Comparison of ENCODE assay signal across 20 cellular contexts in the genomic region with DNA sequence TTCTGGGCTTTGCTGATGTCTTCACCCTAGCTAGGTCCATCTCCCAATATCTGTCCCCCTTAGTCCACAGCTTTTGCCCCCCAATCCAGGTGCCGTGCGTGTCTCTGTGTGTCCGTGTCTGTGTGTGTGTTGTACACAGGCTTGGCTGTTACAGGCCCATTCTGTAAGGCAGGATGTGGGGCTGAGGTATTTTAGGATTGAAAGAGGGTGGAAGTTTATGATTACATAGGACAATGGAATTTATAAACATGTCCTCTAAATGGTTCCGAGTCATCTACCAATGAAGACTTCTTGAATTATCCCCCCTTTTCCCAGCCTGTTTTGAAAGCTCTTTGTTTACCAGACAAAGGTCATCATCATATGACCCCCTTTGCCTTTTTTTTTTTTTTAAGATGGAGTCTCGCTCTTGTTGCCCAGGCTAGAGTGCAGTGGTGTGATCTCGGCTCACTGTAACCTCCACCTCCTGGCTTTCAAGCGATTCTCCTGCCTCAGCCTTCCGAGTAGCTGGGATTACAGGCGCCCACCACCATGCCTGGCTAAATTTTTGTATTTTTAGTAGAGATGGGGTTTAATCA. TPM values are rescaled to one million over a fixed set of nuclear protein-coding genes. Genes with fewer than 3 reads are reported as not detected.
DNase-seq lines count a peak whose midpoint lies in the region; ATAC-seq and TF ChIP-seq lines count a peak whose summit lies in the region.
"Had no signal": no experiment of that assay in that cellular context is flagged by ENCODE, and none has a peak within 500 bp of the region (broad histone marks: within the 10 kb centered on the region; RNA-seq: fewer than 3 reads in every experiment).

No MANE protein-coding gene starts in this region.

- peak overlapping the region; percentile 91 for H4K91ac ChIP-seq in IMR-90 (ENCODE audit: insufficient read depth, low read depth, low read length)

- H2AK9ac ChIP-seq in IMR-90 (replicated peaks; ENCODE audit: low read depth, low read length, poor library complexity) = peak overlapping the region; percentile 91

- no peak for TF ChIP-seq RAD21 in IMR-90 (IDR thresholded peaks at IDR 0.05; ENCODE audit: low read length)

- H2BK120ac ChIP-seq in IMR-90 (ENCODE audit: low read depth, low read length) = peak overlapping the region; percentile 98

- peak overlapping the region; percentile 91 for H2BK5ac ChIP-seq in IMR-90 (ENCODE audit: low read depth, low read length, poor library complexity, severe bottlenecking)

- peak overlapping the region; percentile 92 for H3K56ac ChIP-seq in IMR-90 (ENCODE audit: extremely low read depth, insufficient read depth, low read length)

- intact Hi-C loops in IMR-90 (cut with micrococcal nuclease) = no loop called here

- H2BK20ac ChIP-seq in IMR-90 (ENCODE audit: low read depth, low read length) = peak overlapping the region; percentile 97

- no peaks in the 10 kb centered on the region for H3K27me3 ChIP-seq in IMR-90 (ENCODE audit: control insufficient read depth, insufficient read depth, low read length)
- H3K27me3 ChIP-seq: uterus had no signal

- H3K9me3 Mint-ChIP-seq in endothelial cell (ENCODE audit: unreplicated experiment) = no peaks in the 10 kb centered on the region
- no peaks in the 10 kb centered on the region for H3K9me3 Mint-ChIP-seq in nephron
- no peaks in the 10 kb centered on the region for H3K9me3 Mint-ChIP-seq in activated naive CD8-positive, alpha-beta T cell treated with anti-CD3 and anti-CD28 coated beads, Interleukin-2, amount 50 U/mL, for 24 hours
- H3K9me3 Mint-ChIP-seq in activated CD8-positive, alpha-beta memory T cell treated with anti-CD3 and anti-CD28 coated beads, Interleukin-2, amount 10 ng/mL, durations not matched to agents 7 days and 5 days (ENCODE audit: low read depth) = no peaks in the 10 kb centered on the region
- H3K9me3 Mint-ChIP-seq: activated naive CD4-positive, alpha-beta T cell treated with anti-CD3 and anti-CD28 coated beads, Interleukin-2, amount 50 U/mL, for 24 hours; stimulated activated naive CD8-positive, alpha-beta T cell treated with anti-CD3 and anti-CD28 coated beads, Interleukin-15, Interleukin-2, amounts not matched to agents 100 ng/mL and 50 ng/mL, for 24 hours had no signal

- ATAC-seq in IMR-90 (ENCODE audit: low read depth) = peak; percentile 86
- no peak for ATAC-seq in activated naive CD8-positive, alpha-beta T cell treated with anti-CD3 and anti-CD28 coated beads, Interleukin-2, amount 50 U/mL, for 24 hours
- no peak for ATAC-seq in activated CD8-positive, alpha-beta memory T cell treated with anti-CD3 and anti-CD28 coated beads, Interleukin-2, amount 10 ng/mL, durations not matched to agents 7 days and 5 days

- peak overlapping the region; percentile 80; the same call in 1 of the 2 replicates for H3K14ac ChIP-seq in IMR-90 (replicated peaks; ENCODE audit: low read depth, low read length)

- peak overlapping the region; percentile 79 for H3K27ac ChIP-seq in IMR-90 (ENCODE audit: insufficient read depth, low read length)
- H3K27ac ChIP-seq: SJCRH30, uterus had no signal

- in situ Hi-C loops in IMR-90 (cut with MboI; ENCODE audit: low sequenced_read_pairs) = no loop called here

- H3K4me3 Mint-ChIP-seq in endothelial cell (ENCODE audit: unreplicated experiment) = no peak overlapping the region
- H3K4me3 Mint-ChIP-seq in nephron = no peak overlapping the region
- no peak overlapping the region for H3K4me3 Mint-ChIP-seq in activated naive CD8-positive, alpha-beta T cell treated with anti-CD3 and anti-CD28 coated beads, Interleukin-2, amount 50 U/mL, for 24 hours
- no peak overlapping the region for H3K4me3 Mint-ChIP-seq in activated CD8-positive, alpha-beta memory T cell treated with anti-CD3 and anti-CD28 coated beads, Interleukin-2, amount 10 ng/mL, durations not matched to agents 7 days and 5 days
- H3K4me3 Mint-ChIP-seq: activated naive CD4-positive, alpha-beta T cell treated with anti-CD3 and anti-CD28 coated beads, Interleukin-2, amount 50 U/mL, for 24 hours; stimulated activated naive CD8-positive, alpha-beta T cell treated with anti-CD3 and anti-CD28 coated beads, Interleukin-15, Interleukin-2, amounts not matched to agents 100 ng/mL and 50 ng/mL, for 24 hours had no signal

- no peaks in the 10 kb centered on the region for H3K27me3 Mint-ChIP-seq in endothelial cell (ENCODE audit: unreplicated experiment)
- H3K27me3 Mint-ChIP-seq in nephron (ENCODE audit: low read depth) = peaks cover 34% of the 10 kb centered on the region
- peaks cover 13% of the 10 kb centered on the region for H3K27me3 Mint-ChIP-seq in activated naive CD8-positive, alpha-beta T cell treated with anti-CD3 and anti-CD28 coated beads, Interleukin-2, amount 50 U/mL, for 24 hours
- H3K27me3 Mint-ChIP-seq in activated CD8-positive, alpha-beta memory T cell treated with anti-CD3 and anti-CD28 coated beads, Interleukin-2, amount 10 ng/mL, durations not matched to agents 7 days and 5 days = peaks cover 25% of the 10 kb centered on the region

- peak overlapping the region; percentile 99 for H2AK5ac ChIP-seq in IMR-90 (ENCODE audit: low read depth, low read length)

- H3K36me3 Mint-ChIP-seq in endothelial cell (ENCODE audit: low read depth, unreplicated experiment) (peaks cover 8% of the 10 kb centered on the region), nephron (ENCODE audit: low read depth) (no peaks in the 10 kb centered on the region)
- H3K36me3 Mint-ChIP-seq in activated naive CD8-positive, alpha-beta T cell treated with anti-CD3 and anti-CD28 coated beads, Interleukin-2, amount 50 U/mL, for 24 hours (ENCODE audit: low read depth) = no peaks in the 10 kb centered on the region
- H3K36me3 Mint-ChIP-seq in activated CD8-positive, alpha-beta memory T cell treated with anti-CD3 and anti-CD28 coated beads, Interleukin-2, amount 10 ng/mL, durations not matched to agents 7 days and 5 days = no peaks in the 10 kb centered on the region
- H3K36me3 Mint-ChIP-seq: activated naive CD4-positive, alpha-beta T cell treated with anti-CD3 and anti-CD28 coated beads, Interleukin-2, amount 50 U/mL, for 24 hours had no signal

- DNase-seq in AG20443 (ENCODE audit: low spot score) (peak; percentile 35), IMR-90 (peak; percentile 92), endothelial cell (ENCODE audit: low spot score) (no peak)
- no peak for DNase-seq in effector CD4-positive, alpha-beta T cell
- no peak for DNase-seq in activated naive CD8-positive, alpha-beta T cell treated with anti-CD3 and anti-CD28 coated beads, Interleukin-2, amount 50 U/mL, for 24 hours
- DNase-seq in activated CD8-positive, alpha-beta memory T cell treated with anti-CD3 and anti-CD28 coated beads, Interleukin-2, amount 10 ng/mL, durations not matched to agents 7 days and 5 days = no peak
- DNase-seq in stimulated activated CD4-positive, alpha-beta T cell treated with anti-CD3 and anti-CD28 coated beads, Interleukin-1b, Interleukin-23, amount 100 ng/mL, for 48 hours = no peak
- DNase-seq: activated CD4-positive, alpha-beta T cell treated with anti-CD3 and anti-CD28 coated beads for 48 hours; activated T-cell treated with anti-CD3 and anti-CD28 coated beads for 4 hours; GOT3; SJCRH30; small intestine; T1000; uterus had no signal

- H2BK15ac ChIP-seq in IMR-90 (ENCODE audit: low read depth, low read length) = peak overlapping the region; percentile 74

- TF ChIP-seq CTCF in IMR-90 (conservative IDR thresholded peaks at IDR 0.05; ENCODE audit: low read depth, low read length) (no peak), endothelial cell (IDR thresholded peaks at IDR 0.05; ENCODE audit: unreplicated experiment) (no peak), nephron (IDR thresholded peaks at IDR 0.05; ENCODE audit: unreplicated experiment in 3 of 3) (no peak)

- peak overlapping the region; percentile 89 for H2AFZ ChIP-seq in IMR-90 (replicated peaks; ENCODE audit: low read length, poor library complexity)
- H2AFZ ChIP-seq: parathyroid adenoma had no signal

- H3K9me3 ChIP-seq in IMR-90 (ENCODE audit: control insufficient read depth, insufficient read depth, low read length) = no peaks in the 10 kb centered on the region
- H3K9me3 ChIP-seq: heart left ventricle, SJCRH30, uterus had no signal

- no peaks in the 10 kb centered on the region for H3K36me3 ChIP-seq in IMR-90 (ENCODE audit: control insufficient read depth, insufficient read depth, low read length)
- H3K36me3 ChIP-seq: SJCRH30, uterus had no signal

- peak overlapping the region; percentile 98 for H3K4ac ChIP-seq in IMR-90 (ENCODE audit: low read depth, low read length)

- peak overlapping the region; percentile 39 to 98 for H4K8ac ChIP-seq in IMR-90 (ENCODE audit: low read depth in 2 of 2, low read length in 2 of 2)

- 0 out of 2 replicates have a peak overlapping the region, but pooled peaks have one; percentile 1 for H3K9ac ChIP-seq in IMR-90 (ENCODE audit: low read depth, low read length)
- H3K9ac ChIP-seq: parathyroid adenoma had no signal

- H3K79me1 ChIP-seq in IMR-90 (ENCODE audit: low read depth in 1 of 2, low read length in 2 of 2) = peaks cover 0 to 2% of the 10 kb centered on the region in 2 experiments; a peak in 1 of 4 replicates

- dilution Hi-C loops in IMR-90 (cut with HindIII; ENCODE audit: low sequenced_read_pairs, unreplicated experiment) = no loop called here

- no peak overlapping the region for H3K4me3 ChIP-seq in IMR-90 (ENCODE audit: insufficient read depth, low read depth, low read length)
- H3K4me3 ChIP-seq: heart left ventricle, SJCRH30, uterus had no signal

- WGBS in IMR-90 (ENCODE audit: extremely low coverage in 2 of 2, insufficient read length in 1 of 2), 2 experiments = no CpG with 5 or more reads among the region's 9 CpGs

- H4K5ac ChIP-seq in IMR-90 (ENCODE audit: low read depth, low read length) = peak overlapping the region; percentile 5; the same call in 1 of the 2 replicates

- CTCF ChIA-PET in IMR-90 (lab: Yijun Ruan, JAX) = interaction anchor here (1.0 kb wide), 1 partner anchor 73 kb away, joined by 3 read pairs; no protein-coding TSS in a partner anchor
- CTCF ChIA-PET in activated CD8-positive, alpha-beta memory T cell treated with anti-CD3 and anti-CD28 coated beads, Interleukin-2, amount 10 ng/mL, durations not matched to agents 7 days and 5 days (lab: Charles Lee) = no interaction called here

- peaks cover 27% of the 10 kb centered on the region for H3K4me1 ChIP-seq in IMR-90 (ENCODE audit: control insufficient read depth, insufficient read depth, low read length)
- H3K4me1 ChIP-seq: SJCRH30, uterus had no signal

- peak overlapping the region; percentile 23 for H3K18ac ChIP-seq in IMR-90 (ENCODE audit: low read depth, low read length)

- peak; percentile 40; the same call in 1 of the 2 replicates for TF ChIP-seq POLR2A in IMR-90 (IDR thresholded peaks at IDR 0.05; ENCODE audit: low read depth, low read length)

- H4K20me1 ChIP-seq in IMR-90 (ENCODE audit: insufficient read depth, low read length) = no peaks in the 10 kb centered on the region

- H3K4me1 Mint-ChIP-seq in endothelial cell (ENCODE audit: unreplicated experiment) (peaks cover 8% of the 10 kb centered on the region), nephron (peaks cover 5% of the 10 kb centered on the region)
- H3K4me1 Mint-ChIP-seq in activated naive CD8-positive, alpha-beta T cell treated with anti-CD3 and anti-CD28 coated beads, Interleukin-2, amount 50 U/mL, for 24 hours = no peaks in the 10 kb centered on the region
- no peaks in the 10 kb centered on the region for H3K4me1 Mint-ChIP-seq in activated CD8-positive, alpha-beta memory T cell treated with anti-CD3 and anti-CD28 coated beads, Interleukin-2, amount 10 ng/mL, durations not matched to agents 7 days and 5 days
- H3K4me1 Mint-ChIP-seq: activated naive CD4-positive, alpha-beta T cell treated with anti-CD3 and anti-CD28 coated beads, Interleukin-2, amount 50 U/mL, for 24 hours had no signal

- no TSS peak for BruUV-seq in IMR-90 (replicated peaks; lab: Mats Ljungman, UMichigan)

- peak overlapping the region; percentile 83; the same call in 1 of the 2 replicates for H3K23ac ChIP-seq in IMR-90 (ENCODE audit: low read depth, low read length)

- peaks cover 24% of the 10 kb centered on the region for H3K9me1 ChIP-seq in IMR-90 (ENCODE audit: insufficient read depth, low read length)

- H3K27ac Mint-ChIP-seq in endothelial cell (ENCODE audit: unreplicated experiment) (peak overlapping the region; percentile 64), nephron (peak overlapping the region; percentile 45 to 74 (median 69))
- no peak overlapping the region for H3K27ac Mint-ChIP-seq in activated naive CD8-positive, alpha-beta T cell treated with anti-CD3 and anti-CD28 coated beads, Interleukin-2, amount 50 U/mL, for 24 hours
- H3K27ac Mint-ChIP-seq in activated CD8-positive, alpha-beta memory T cell treated with anti-CD3 and anti-CD28 coated beads, Interleukin-2, amount 10 ng/mL, durations not matched to agents 7 days and 5 days = no peak overlapping the region
- H3K27ac Mint-ChIP-seq: activated naive CD4-positive, alpha-beta T cell treated with anti-CD3 and anti-CD28 coated beads, Interleukin-2, amount 50 U/mL, for 24 hours; stimulated activated naive CD8-positive, alpha-beta T cell treated with anti-CD3 and anti-CD28 coated beads, Interleukin-15, Interleukin-2, amounts not matched to agents 100 ng/mL and 50 ng/mL, for 24 hours had no signal

- POLR2A ChIA-PET in IMR-90 (lab: Charles Lee; ENCODE audit: unreplicated experiment) = interaction anchor here (0.6 to 0.8 kb wide), 3 partner anchors 17 to 694 kb away, joined by 3 read pairs; no protein-coding TSS in a partner anchor

- H3K4me2 ChIP-seq in IMR-90 (ENCODE audit: low read depth, low read length) = peak overlapping the region; percentile 8

RNA-seq across cellular contexts. Expression of a gene that starts 21.8 kb away (rescaled TPM):
- 1.4 TPM in 2 replicates for total RNA-seq in IMR-90 (2012; rRNA removed)
- polyA plus RNA-seq in IMR-90 (2012; rRNA removed) = 3.5 and 5.8 TPM in 2 replicates
- polyA plus RNA-seq in IMR-90 (2012; cell fraction: cytosol; rRNA removed) = 4.0 and 5.5 TPM in 2 replicates
- 10.1 and 21.1 TPM in 2 replicates for polyA plus RNA-seq in IMR-90 (2012; cell fraction: nucleus; rRNA removed; ENCODE audit: low replicate concordance)
- 44.8 TPM for total RNA-seq in endothelial cell (ENCODE audit: unreplicated experiment)
- total RNA-seq in activated CD8-positive, alpha-beta memory T cell treated with anti-CD3 and anti-CD28 coated beads, Interleukin-2, amount 10 ng/mL, durations not matched to agents 7 days and 5 days = 1 to 10 TPM in 1 of 2 experiments, under 1 TPM in 1; 0.33 to 2.2 TPM
- total RNA-seq: bronchial epithelial cell had no signal

RNA-seq across cellular contexts. Expression of a gene that starts 24.4 kb away (rescaled TPM):
- 0.18 and 0.28 TPM in 2 replicates for total RNA-seq in IMR-90 (2012; rRNA removed)
- polyA plus RNA-seq in IMR-90 (2012; rRNA removed) = 0.17 and 0.32 TPM in 2 replicates
- polyA plus RNA-seq in IMR-90 (2012; cell fraction: cytosol; rRNA removed) = 0.17 and 0.26 TPM in 2 replicates
- polyA plus RNA-seq in IMR-90 (2012; cell fraction: nucleus; rRNA removed; ENCODE audit: low replicate concordance) = 0.34 and 1.2 TPM in 2 replicates
- total RNA-seq in endothelial cell (ENCODE audit: unreplicated experiment) = 18.6 TPM
- total RNA-seq in activated CD8-positive, alpha-beta memory T cell treated with anti-CD3 and anti-CD28 coated beads, Interleukin-2, amount 10 ng/mL, durations not matched to agents 7 days and 5 days = not detected
- total RNA-seq: bronchial epithelial cell, heart left ventricle, SJCRH30, uterus had no signal

RNA-seq across cellular contexts. Expression of a gene that starts 51.6 kb away (rescaled TPM):
- total RNA-seq in IMR-90 (2012; rRNA removed) (31.4 and 40.9 TPM in 2 replicates), endothelial cell (ENCODE audit: unreplicated experiment) (123 TPM)
- polyA plus RNA-seq in IMR-90 (2012; rRNA removed) = 52.4 and 52.8 TPM in 2 replicates
- 27.7 and 39.4 TPM in 2 replicates for polyA plus RNA-seq in IMR-90 (2012; cell fraction: cytosol; rRNA removed)
- polyA plus RNA-seq in IMR-90 (2012; cell fraction: nucleus; rRNA removed; ENCODE audit: low replicate concordance) = 31.4 and 38.7 TPM in 2 replicates
- total RNA-seq in activated CD8-positive, alpha-beta memory T cell treated with anti-CD3 and anti-CD28 coated beads, Interleukin-2, amount 10 ng/mL, durations not matched to agents 7 days and 5 days = 100 to 1,000 TPM; 129 to 139 TPM

RNA-seq across cellular contexts. Expression of a gene that starts 52.6 kb away (rescaled TPM):
- 1.1 and 2.5 TPM in 2 replicates for total RNA-seq in IMR-90 (2012; rRNA removed)
- polyA plus RNA-seq in IMR-90 (2012; rRNA removed) = 3.0 and 3.8 TPM in 2 replicates
- polyA plus RNA-seq in IMR-90 (2012; cell fraction: cytosol; rRNA removed) = 1.8 and 5.0 TPM in 2 replicates
- 2.9 and 8.1 TPM in 2 replicates for polyA plus RNA-seq in IMR-90 (2012; cell fraction: nucleus; rRNA removed; ENCODE audit: low replicate concordance)
- 57.3 TPM for total RNA-seq in endothelial cell (ENCODE audit: unreplicated experiment)
- 10 to 100 TPM in 1 of 2 experiments, 1 to 10 TPM in 1; 2.2 to 13.6 TPM for total RNA-seq in activated CD8-positive, alpha-beta memory T cell treated with anti-CD3 and anti-CD28 coated beads, Interleukin-2, amount 10 ng/mL, durations not matched to agents 7 days and 5 days
- total RNA-seq: SJCRH30 had no signal

Comparison
In these comparisons a context has a peak if more than half of its experiments do, and no peak if none do; other contexts are left out.
1. DNase-seq: peak in AG20443 (single experiment) and IMR-90 (single experiment); none in endothelial cell (single experiment), effector CD4-positive, alpha-beta T cell (single experiment), activated naive CD8-positive, alpha-beta T cell treated with anti-CD3 and anti-CD28 coated beads, Interleukin-2, amount 50 U/mL, for 24 hours (single experiment), activated CD8-positive, alpha-beta memory T cell treated with anti-CD3 and anti-CD28 coated beads, Interleukin-2, amount 10 ng/mL, durations not matched to agents 7 days and 5 days (single experiment) and stimulated activated CD4-positive, alpha-beta T cell treated with anti-CD3 and anti-CD28 coated beads, Interleukin-1b, Interleukin-23, amount 100 ng/mL, for 48 hours (single experiment).
2. H3K27ac Mint-ChIP-seq: peak in endothelial cell (single experiment) and nephron (3 of 3); none in activated naive CD8-positive, alpha-beta T cell treated with anti-CD3 and anti-CD28 coated beads, Interleukin-2, amount 50 U/mL, for 24 hours (single experiment) and activated CD8-positive, alpha-beta memory T cell treated with anti-CD3 and anti-CD28 coated beads, Interleukin-2, amount 10 ng/mL, durations not matched to agents 7 days and 5 days (single experiment).
3. RNA of a gene that starts 21.8 kb away (total RNA-seq): 44.8 TPM in endothelial cell (single experiment); 0.33 to 2.2 TPM in activated CD8-positive, alpha-beta memory T cell treated with anti-CD3 and anti-CD28 coated beads, Interleukin-2, amount 10 ng/mL, durations not matched to agents 7 days and 5 days and 1.4 TPM in IMR-90; every median in the first group is over 10 times any median in the second.
4. RNA of a gene that starts 24.4 kb away (total RNA-seq): 18.6 TPM in endothelial cell (single experiment); 0.18 to 0.28 TPM in IMR-90 and not detected in activated CD8-positive, alpha-beta memory T cell treated with anti-CD3 and anti-CD28 coated beads, Interleukin-2, amount 10 ng/mL, durations not matched to agents 7 days and 5 days; every median in the first group is over 10 times any median in the second.